Comparison of ENCODE assay signal across 8 cellular contexts in genomic region chr2:132038179-132038882, GRCh38.
DNase-seq lines count a peak whose midpoint lies in the region; ATAC-seq, FAIRE-seq and TF ChIP-seq lines count a peak whose summit lies in the region.

No MANE protein-coding gene starts in this region.

- no peak overlapping the region for H3K27ac Mint-ChIP-seq in stimulated activated naive CD8-positive, alpha-beta T cell treated with anti-CD3 and anti-CD28 coated beads, Interleukin-15, amount 100 ng/mL, for 72 hours
- H3K27ac Mint-ChIP-seq in astrocyte (ENCODE audit: unreplicated experiment) = no peak overlapping the region

- peaks cover 4% of the 10 kb centered on the region for H3K4me1 Mint-ChIP-seq in stimulated activated naive CD8-positive, alpha-beta T cell treated with anti-CD3 and anti-CD28 coated beads, Interleukin-15, amount 100 ng/mL, for 72 hours
- peaks cover 4% of the 10 kb centered on the region for H3K4me1 Mint-ChIP-seq in astrocyte (ENCODE audit: low read depth, unreplicated experiment)

- H3K27me3 ChIP-seq in astrocyte (ENCODE audit: insufficient read depth, low read length) = peaks cover 16% of the 10 kb centered on the region
- H3K27me3 ChIP-seq in lower lobe of right lung (ENCODE audit: low read depth) = peaks cover 32% of the 10 kb centered on the region
- H3K27me3 ChIP-seq in aorta (ENCODE audit: control insufficient read depth in 1 of 2, insufficient read depth in 2 of 2, low read length in 1 of 2) = peaks cover 0 to 2% of the 10 kb centered on the region in 2 donors

- H3K36me3 Mint-ChIP-seq in astrocyte (ENCODE audit: low read depth, unreplicated experiment) = no peaks in the 10 kb centered on the region

- no peak overlapping the region for H3K9ac ChIP-seq in astrocyte (ENCODE audit: low read length)

- intact Hi-C loops in lower lobe of right lung (cut with DNase I) (no loop called here), aorta (cut with DNase I) (no loop called here)

- H3K4me1 ChIP-seq in astrocyte (ENCODE audit: insufficient read depth, low read length) (no peaks in the 10 kb centered on the region), lower lobe of right lung (no peaks in the 10 kb centered on the region), aorta (ENCODE audit: control insufficient read depth in 1 of 2, insufficient read depth in 2 of 2, low read length in 2 of 2) (no peaks in the 10 kb centered on the region)

- no peak overlapping the region for H3K27ac ChIP-seq in astrocyte (ENCODE audit: low read depth, low read length)
- no peak overlapping the region for H3K27ac ChIP-seq in lower lobe of right lung
- H3K27ac ChIP-seq in aorta (ENCODE audit: low read depth in 1 of 2, low read length in 2 of 2) = no peak overlapping the region

- peak overlapping the region in 1 of 2 donors; percentile 68 for H3K4me3 Mint-ChIP-seq in stimulated activated naive CD8-positive, alpha-beta T cell treated with anti-CD3 and anti-CD28 coated beads, Interleukin-15, amount 100 ng/mL, for 72 hours
- peak overlapping the region; percentile 80 for H3K4me3 Mint-ChIP-seq in astrocyte (ENCODE audit: unreplicated experiment)

- TF ChIP-seq CTCF in astrocyte (IDR thresholded peaks at IDR 0.05; ENCODE audit: insufficient read depth, low read depth, low read length) (no peak), lower lobe of right lung (IDR thresholded peaks at IDR 0.05) (no peak)

- no peaks in the 10 kb centered on the region for H3K9me3 Mint-ChIP-seq in stimulated activated naive CD8-positive, alpha-beta T cell treated with anti-CD3 and anti-CD28 coated beads, Interleukin-15, amount 100 ng/mL, for 72 hours
- H3K9me3 Mint-ChIP-seq in astrocyte (ENCODE audit: unreplicated experiment) = peaks cover 7% of the 10 kb centered on the region

- H4K20me1 ChIP-seq in astrocyte (ENCODE audit: insufficient read depth, low read length) = no peaks in the 10 kb centered on the region

- ATAC-seq in stimulated activated naive CD8-positive, alpha-beta T cell treated with anti-CD3 and anti-CD28 coated beads, Interleukin-15, Interleukin-2, amounts not matched to agents 100 U/mL and 50 U/mL, for 24 hours = no peak
- no peak for ATAC-seq in stimulated activated naive CD8-positive, alpha-beta T cell treated with anti-CD3 and anti-CD28 coated beads, Interleukin-15, amount 100 ng/mL, for 72 hours
- ATAC-seq in lower lobe of right lung = no peak
- ATAC-seq in aorta (ENCODE audit: low FRiP score) = no peak
- no peak for ATAC-seq in GM18511 (IDR thresholded peaks at IDR 0.05; ENCODE audit: unreplicated experiment)

- 0 to 1% methylated on average over 52 to 84 of the region's 84 CpGs for WGBS in aorta, 2 donors

- H3K36me3 ChIP-seq in astrocyte (ENCODE audit: insufficient read depth, low read length) = no peaks in the 10 kb centered on the region
- H3K36me3 ChIP-seq in lower lobe of right lung = no peaks in the 10 kb centered on the region
- H3K36me3 ChIP-seq in aorta (ENCODE audit: control insufficient read depth in 1 of 2, insufficient read depth in 2 of 2, low read length in 1 of 2) = no peaks in the 10 kb centered on the region

- H3K79me2 ChIP-seq in astrocyte (ENCODE audit: insufficient read depth, low read length) = no peaks in the 10 kb centered on the region

- no peaks in the 10 kb centered on the region for H3K9me3 ChIP-seq in astrocyte (ENCODE audit: insufficient read depth, low read depth, low read length)
- no peaks in the 10 kb centered on the region for H3K9me3 ChIP-seq in lower lobe of right lung
- no peaks in the 10 kb centered on the region for H3K9me3 ChIP-seq in aorta (ENCODE audit: control insufficient read depth, low read length)

- H3K4me3 ChIP-seq in astrocyte (ENCODE audit: insufficient read depth, low read depth, low read length) = peak overlapping the region; percentile 42
- peak overlapping the region; percentile 39 for H3K4me3 ChIP-seq in lower lobe of right lung
- H3K4me3 ChIP-seq in aorta (ENCODE audit: low read length in 2 of 2) = peak overlapping the region; percentile 40 to 43

- DNase-seq in stimulated activated naive CD8-positive, alpha-beta T cell treated with anti-CD3 and anti-CD28 coated beads, Interleukin-15, Interleukin-2, amounts not matched to agents 100 U/mL and 50 U/mL, for 24 hours = peak; percentile 2
- no peak for DNase-seq in stimulated activated naive CD8-positive, alpha-beta T cell treated with anti-CD3 and anti-CD28 coated beads, Interleukin-15, amount 100 ng/mL, for 72 hours
- DNase-seq in astrocyte (ENCODE audit: low read depth) (no peak), lower lobe of right lung (peak; percentile 23), aorta (peak in 1 of 2 donors; percentile 36), dermis blood vessel endothelial cell (no peak), superior temporal gyrus (ENCODE audit: extremely low spot score) (no peak)

- H3K4me2 ChIP-seq in astrocyte (ENCODE audit: low read length) = peak overlapping the region; percentile 87

- H3K27me3 Mint-ChIP-seq in stimulated activated naive CD8-positive, alpha-beta T cell treated with anti-CD3 and anti-CD28 coated beads, Interleukin-15, amount 100 ng/mL, for 72 hours = peaks cover 49% of the 10 kb centered on the region
- H3K27me3 Mint-ChIP-seq in astrocyte (ENCODE audit: low read depth, unreplicated experiment) = peaks cover 27% of the 10 kb centered on the region

- H2AFZ ChIP-seq in astrocyte (ENCODE audit: low read depth, low read length) = peak overlapping the region; percentile 18

- no peak for FAIRE-seq in astrocyte (lab: Jason Lieb, UNC)

Comparison
In these comparisons a context has a peak if more than half of its experiments do, and no peak if none do; other contexts are left out.
1. DNase-seq: peak in stimulated activated naive CD8-positive, alpha-beta T cell treated with anti-CD3 and anti-CD28 coated beads, Interleukin-15, Interleukin-2, amounts not matched to agents 100 U/mL and 50 U/mL, for 24 hours (single experiment) and lower lobe of right lung (single experiment); none in stimulated activated naive CD8-positive, alpha-beta T cell treated with anti-CD3 and anti-CD28 coated beads, Interleukin-15, amount 100 ng/mL, for 72 hours (0 of 2), astrocyte (single experiment), dermis blood vessel endothelial cell (single experiment) and superior temporal gyrus (single experiment).
2. Peak in every context shown above with its lines, with median percentiles within 50 percentile points of each other: H3K4me3 ChIP-seq.